1 cellular context compared by ENCODE assay signal in genomic region chr1:205775015-205775716, GRCh38.
TF ChIP-seq lines count a peak whose summit lies in the region.

Gene RAB29, minus strand, starts transcription at chr1:205775482. Its CDS starts 526 bp downstream, at chr1:205774956.

TF ChIP-seq in HepG2, 621 proteins besides CTCF, POLR2A, EP300 and RAD21 (continued from another document and continues in another):
- no peak for TF ChIP-seq ZBTB33 (CRISPR knock-in tag; IDR thresholded peaks at IDR 0.05)
- no peak for TF ChIP-seq ZFAT (CRISPR knock-in tag; conservative IDR thresholded peaks at IDR 0.05)
- no peak for TF ChIP-seq TAF15 (IDR thresholded peaks at IDR 0.05; ENCODE audit: low read depth, low read length, poor library complexity, severe bottlenecking)
- no peak for TF ChIP-seq ATF2 (CRISPR knock-in tag; IDR thresholded peaks at IDR 0.05)
- no peak for TF ChIP-seq ZSCAN20 (CRISPR knock-in tag; IDR thresholded peaks at IDR 0.05; ENCODE audit: borderline replicate concordance)
- no peak for TF ChIP-seq ZNF780A (CRISPR knock-in tag; IDR thresholded peaks at IDR 0.05)
- TF ChIP-seq REPIN1 (CRISPR knock-in tag; IDR thresholded peaks at IDR 0.05; ENCODE audit: borderline replicate concordance, low read depth), result peak; percentile 43; the same call in 1 of the 2 replicates
- peak; percentile 45 for TF ChIP-seq ZNF574 (CRISPR knock-in tag; IDR thresholded peaks at IDR 0.05)
- peak; percentile 67; the same call in 1 of the 2 replicates for TF ChIP-seq HNF1B (CRISPR knock-in tag; IDR thresholded peaks at IDR 0.05)
- no peak for TF ChIP-seq REST (IDR thresholded peaks at IDR 0.05; ENCODE audit: borderline replicate concordance in 1 of 2, low read depth in 1 of 2, low read length in 2 of 2)
- peak; percentile 59; the same call in 1 of the 2 replicates for TF ChIP-seq ZNF639 (CRISPR knock-in tag; conservative IDR thresholded peaks at IDR 0.05)
- peak; percentile 42; the same call in 1 of the 2 replicates for TF ChIP-seq HOMEZ (CRISPR knock-in tag; IDR thresholded peaks at IDR 0.05; ENCODE audit: low read depth)
- TF ChIP-seq ARID5B (CRISPR knock-in tag; IDR thresholded peaks at IDR 0.05), result peak; percentile 56
- TF ChIP-seq HMGXB4 (CRISPR knock-in tag; IDR thresholded peaks at IDR 0.05; ENCODE audit: borderline replicate concordance in 1 of 2, low read depth in 1 of 2), result peak in 1 of 2 experiments; percentile 50; a peak in 1 of 4 replicates
- TF ChIP-seq ZNF619 (CRISPR knock-in tag; IDR thresholded peaks at IDR 0.05), result no peak
- TF ChIP-seq AHR (CRISPR knock-in tag; IDR thresholded peaks at IDR 0.05), result no peak
- no peak for TF ChIP-seq REXO4 (CRISPR knock-in tag; IDR thresholded peaks at IDR 0.05; ENCODE audit: borderline replicate concordance)
- peak; percentile 55; the same call in 1 of the 2 replicates for TF ChIP-seq HMGXB3 (CRISPR knock-in tag; IDR thresholded peaks at IDR 0.05; ENCODE audit: borderline replicate concordance)
- no peak for TF ChIP-seq MEIS1 (CRISPR knock-in tag; IDR thresholded peaks at IDR 0.05; ENCODE audit: borderline replicate concordance)
- no peak for TF ChIP-seq ZSCAN25 (CRISPR knock-in tag; IDR thresholded peaks at IDR 0.05)
- TF ChIP-seq CC2D1A (CRISPR knock-in tag; IDR thresholded peaks at IDR 0.05), result no peak
- TF ChIP-seq ZNF441 (CRISPR knock-in tag; IDR thresholded peaks at IDR 0.05; ENCODE audit: borderline replicate concordance), result no peak
- TF ChIP-seq ZNF616 (CRISPR knock-in tag; IDR thresholded peaks at IDR 0.05; ENCODE audit: low read depth), result no peak
